ENCODE assay signal across 8 cellular contexts in genomic region chr2:131440742-131441468, GRCh38.
DNase-seq lines count a peak whose midpoint lies in the region; ATAC-seq, FAIRE-seq and TF ChIP-seq lines count a peak whose summit lies in the region.
"Not testable (repeated sequence)": the region's sequence is repeated elsewhere in the genome, so short reads cannot be mapped to it uniquely, and the experiment has no call there.

No MANE protein-coding gene starts in this region.

- not testable (repeated sequence) for H3K9me3 Mint-ChIP-seq in activated T-cell treated with anti-CD3 and anti-CD28 coated beads, Interleukin-2, amount 50 U/mL, for 24 hours; activated naive CD8-positive, alpha-beta T cell treated with anti-CD3 and anti-CD28 coated beads, Interleukin-2, amount 50 U/mL, for 24 hours; stimulated activated memory B cell treated with anti-CD40 and anti-IgM and Interleukin-4, amounts not matched to agents 10 μg/mL and 1 μg/mL and 100 μg/mL, for 72 hours

- H3K4me3 Mint-ChIP-seq in activated T-cell treated with anti-CD3 and anti-CD28 coated beads, Interleukin-2, amount 50 U/mL, for 24 hours; stimulated activated memory B cell treated with anti-CD40 and anti-IgM and Interleukin-4, amounts not matched to agents 10 μg/mL and 1 μg/mL and 100 μg/mL, for 72 hours: not testable (repeated sequence)
- H3K4me3 Mint-ChIP-seq in activated naive CD8-positive, alpha-beta T cell treated with anti-CD3 and anti-CD28 coated beads, Interleukin-2, amount 50 U/mL, for 24 hours, result peak overlapping the region; percentile 4

- ATAC-seq in GM19455 (IDR thresholded peaks at IDR 0.05; ENCODE audit: unreplicated experiment) (peak; percentile 88), GM21723 (IDR thresholded peaks at IDR 0.05; ENCODE audit: unreplicated experiment) (peak; percentile 94), HG03095 (IDR thresholded peaks at IDR 0.05; ENCODE audit: unreplicated experiment) (peak; percentile 94)
- ATAC-seq in activated naive CD8-positive, alpha-beta T cell treated with anti-CD3 and anti-CD28 coated beads, Interleukin-2, amount 50 U/mL, for 24 hours, result peak; percentile 90
- peak; percentile 52 for ATAC-seq in stimulated activated memory B cell treated with anti-CD40 and anti-IgM and Interleukin-4, amounts not matched to agents 10 μg/mL and 1 μg/mL and 100 μg/mL, for 72 hours

- peaks cover 13% of the 10 kb centered on the region for H3K4me1 Mint-ChIP-seq in activated T-cell treated with anti-CD3 and anti-CD28 coated beads, Interleukin-2, amount 50 U/mL, for 24 hours (ENCODE audit: low read depth)
- peaks cover 11% of the 10 kb centered on the region for H3K4me1 Mint-ChIP-seq in activated naive CD8-positive, alpha-beta T cell treated with anti-CD3 and anti-CD28 coated beads, Interleukin-2, amount 50 U/mL, for 24 hours
- H3K4me1 Mint-ChIP-seq in stimulated activated memory B cell treated with anti-CD40 and anti-IgM and Interleukin-4, amounts not matched to agents 10 μg/mL and 1 μg/mL and 100 μg/mL, for 72 hours, result not testable (repeated sequence)

- not testable (repeated sequence) for H3K36me3 Mint-ChIP-seq in activated T-cell treated with anti-CD3 and anti-CD28 coated beads, Interleukin-2, amount 50 U/mL, for 24 hours (ENCODE audit: low read depth); activated naive CD8-positive, alpha-beta T cell treated with anti-CD3 and anti-CD28 coated beads, Interleukin-2, amount 50 U/mL, for 24 hours (ENCODE audit: low read depth); stimulated activated memory B cell treated with anti-CD40 and anti-IgM and Interleukin-4, amounts not matched to agents 10 μg/mL and 1 μg/mL and 100 μg/mL, for 72 hours

- TF ChIP-seq CTCF in GM12865 (IDR thresholded peaks at IDR 0.05; ENCODE audit: insufficient read depth, low read depth, low read length, missing control alignments), result not testable (repeated sequence)

- peak; percentile 31 for FAIRE-seq in HTR-8/SVneo (lab: Jason Lieb, UNC)

- peak; percentile 46 for DNase-seq in GM12865 (ENCODE audit: low read depth)
- DNase-seq in HTR-8/SVneo (ENCODE audit: insufficient read length, low spot score); activated T-cell treated with anti-CD3 and anti-CD28 coated beads, Interleukin-2, amount 50 U/mL, for 24 hours; activated naive CD8-positive, alpha-beta T cell treated with anti-CD3 and anti-CD28 coated beads, Interleukin-2, amount 50 U/mL, for 24 hours: not testable (repeated sequence)

- not testable (repeated sequence) for H3K4me3 ChIP-seq in GM12865 (ENCODE audit: low read depth, low read length)

- peaks cover 29% of the 10 kb centered on the region for H3K27me3 Mint-ChIP-seq in activated T-cell treated with anti-CD3 and anti-CD28 coated beads, Interleukin-2, amount 50 U/mL, for 24 hours
- H3K27me3 Mint-ChIP-seq in activated naive CD8-positive, alpha-beta T cell treated with anti-CD3 and anti-CD28 coated beads, Interleukin-2, amount 50 U/mL, for 24 hours, result not testable (repeated sequence)
- peaks cover 27% of the 10 kb centered on the region for H3K27me3 Mint-ChIP-seq in stimulated activated memory B cell treated with anti-CD40 and anti-IgM and Interleukin-4, amounts not matched to agents 10 μg/mL and 1 μg/mL and 100 μg/mL, for 72 hours

- H3K27ac Mint-ChIP-seq in activated T-cell treated with anti-CD3 and anti-CD28 coated beads, Interleukin-2, amount 50 U/mL, for 24 hours, result peak overlapping the region; percentile 80
- peak overlapping the region; percentile 72 for H3K27ac Mint-ChIP-seq in activated naive CD8-positive, alpha-beta T cell treated with anti-CD3 and anti-CD28 coated beads, Interleukin-2, amount 50 U/mL, for 24 hours
- H3K27ac Mint-ChIP-seq in stimulated activated memory B cell treated with anti-CD40 and anti-IgM and Interleukin-4, amounts not matched to agents 10 μg/mL and 1 μg/mL and 100 μg/mL, for 72 hours, result not testable (repeated sequence)
